In genomic region chr2:66853585-66853984, GRCh38 we compare ENCODE assay signal across 19 cellular contexts.
A peak's percentile ranks its signal among the peaks of the same experiment; 100 is the strongest.
DNase-seq lines count a peak whose midpoint lies in the region; TF ChIP-seq lines count a peak whose summit lies in the region.
"Had no signal": no experiment of that assay in that cellular context is flagged by ENCODE, and none has a peak within 500 bp of the region (broad histone marks: within the 10 kb centered on the region; RNA-seq: fewer than 3 reads in every experiment).

No MANE protein-coding gene starts in this region.

- intact Hi-C loops in adrenal gland (cut with DNase I) = no loop called here
- intact Hi-C loops in prostate gland (cut with DNase I) = loop anchor here (10.0 kb wide), 2 partner anchors 279 to 419 kb away; partner anchors contain the start of gene MEIS1
- intact Hi-C loops in OCI-LY7 (cut with micrococcal nuclease; ENCODE audit: unreplicated experiment) = no loop called here

- H3K36me3 ChIP-seq in adrenal gland (replicated peaks in 1 of 2) (no peaks in the 10 kb centered on the region), prostate gland (no peaks in the 10 kb centered on the region), OCI-LY7 (ENCODE audit: insufficient read depth, low read length) (no peaks in the 10 kb centered on the region)
- H3K36me3 ChIP-seq: left ventricle myocardium inferior had no signal

- H3K79me2 ChIP-seq in OCI-LY7 (ENCODE audit: insufficient read depth, low read depth, low read length) = no peaks in the 10 kb centered on the region
- H3K79me2 ChIP-seq: parathyroid adenoma had no signal

- WGBS in adrenal gland, 4 donors = 53 to 73% (median 62%) methylated on average over 6 of the region's 6 CpGs
- 44% methylated on average over 6 of the region's 6 CpGs for WGBS in prostate gland

- no peaks in the 10 kb centered on the region for H3K27me3 ChIP-seq in AG04450 (ENCODE audit: control insufficient read depth, insufficient read depth, low read length)
- no peaks in the 10 kb centered on the region for H3K27me3 ChIP-seq in adrenal gland
- no peaks in the 10 kb centered on the region for H3K27me3 ChIP-seq in prostate gland (replicated peaks; ENCODE audit: insufficient read depth)

- TF ChIP-seq POLR2A in adrenal gland (IDR thresholded peaks at IDR 0.05) (no peak), prostate gland (IDR thresholded peaks at IDR 0.05) (no peak)

- H3K9me3 ChIP-seq in AG04450 (ENCODE audit: control insufficient read depth, insufficient read depth, low read length) (no peaks in the 10 kb centered on the region), adrenal gland (replicated peaks in 1 of 3) (no peaks in the 10 kb centered on the region), prostate gland (no peaks in the 10 kb centered on the region), OCI-LY7 (ENCODE audit: low read length) (no peaks in the 10 kb centered on the region)

- H3K4me3 ChIP-seq in AG04450 (ENCODE audit: low read depth, low read length) = no peak overlapping the region
- H3K4me3 ChIP-seq in adrenal gland = no peak overlapping the region
- no peak overlapping the region for H3K4me3 ChIP-seq in prostate gland
- H3K4me3 ChIP-seq in OCI-LY7 (ENCODE audit: low read depth, low read length, poor library complexity, severe bottlenecking) = no peak overlapping the region
- H3K4me3 ChIP-seq: left ventricle myocardium inferior had no signal

- POLR2A ChIA-PET in AG04450 (lab: Yijun Ruan, JAX) (no interaction called here), OCI-LY7 (lab: Charles Lee) (interaction anchor here (0.6 kb wide), 1 partner anchor 8 kb away, joined by 4 read pairs; no protein-coding TSS in a partner anchor)

- TF ChIP-seq CTCF in AG04450 (IDR thresholded peaks at IDR 0.05; ENCODE audit: low read depth, low read length) (no peak), adrenal gland (IDR thresholded peaks at IDR 0.05) (no peak), prostate gland (IDR thresholded peaks at IDR 0.05) (no peak), OCI-LY7 (conservative IDR thresholded peaks at IDR 0.05; ENCODE audit: low read length) (no peak)

- no peak overlapping the region for H2AFZ ChIP-seq in OCI-LY7 (ENCODE audit: low read length)
- H2AFZ ChIP-seq: parathyroid adenoma had no signal

- CTCF ChIA-PET in AG04450 (lab: Charles Lee) = no interaction called here
- CTCF ChIA-PET in OCI-LY7 (lab: Charles Lee; ENCODE audit: unreplicated experiment) = no interaction called here

- no peak overlapping the region for H3K4me2 ChIP-seq in OCI-LY7 (ENCODE audit: low read length)

- H3K27ac ChIP-seq in AG04450 (ENCODE audit: low read depth, low read length) (peak overlapping the region; percentile 48), adrenal gland (peak overlapping the region in 2 of 5 donors; percentile 31 to 59), prostate gland (peak overlapping the region; percentile 37 to 60), OCI-LY7 (ENCODE audit: low read depth, low read length, poor library complexity, severe bottlenecking) (no peak overlapping the region)
- H3K27ac ChIP-seq: left ventricle myocardium inferior, parathyroid adenoma had no signal

- H4K20me1 ChIP-seq in OCI-LY7 (ENCODE audit: insufficient read depth, low read length) = no peaks in the 10 kb centered on the region

- DNase-seq in AG04450 (ENCODE audit: low read depth, low spot score) (no peak), adrenal gland (peak in 6 of 7 donors; percentile 18 to 59 (median 32)), iris pigment epithelial cell (ENCODE audit: low read depth) (peak; percentile 22), prostate gland (ENCODE audit: low spot score) (no peak), occipital lobe (lab: John Stamatoyannopoulos, UW) (no peak), OCI-LY7 (ENCODE audit: low spot score) (no peak), NCI-H2196 (lab: John Stamatoyannopoulos, UW; ENCODE audit: unreplicated experiment) (no peak)
- DNase-seq in effector CD8-positive, alpha-beta T cell (lab: John Stamatoyannopoulos, UW) = no peak
- DNase-seq: ACHN; activated CD8-positive, alpha-beta T cell treated with anti-CD3 and anti-CD28 coated beads for 36 hours; activated naive CD4-positive, alpha-beta T cell treated with anti-CD3 and anti-CD28 coated beads, Interleukin-2, amount 10 ng/mL, durations not matched to agents 7 days and 5 days; activated T-cell treated with anti-CD3 and anti-CD28 coated beads, Interleukin-2, amount 50 U/mL, for 4 hours; CD4-positive, alpha-beta memory T cell; cortex of kidney; DMS153; H9; left ventricle myocardium inferior; stimulated activated CD4-positive, alpha-beta T cell treated with anti-CD3 and anti-CD28 coated beads, Interleukin-4, amount 100 ng/mL, for 24 hours had no signal

- H3K4me1 ChIP-seq in adrenal gland (replicated peaks in 1 of 2) (no peaks in the 10 kb centered on the region), prostate gland (replicated peaks) (peaks cover 3% of the 10 kb centered on the region), OCI-LY7 (ENCODE audit: insufficient read depth, low read length, poor library complexity, severe bottlenecking) (no peaks in the 10 kb centered on the region)
- H3K4me1 ChIP-seq: left ventricle myocardium inferior, parathyroid adenoma had no signal

- H3K9me2 ChIP-seq in OCI-LY7 (ENCODE audit: insufficient read depth, low read length) = no peaks in the 10 kb centered on the region

- BruUV-seq in OCI-LY7 (replicated peaks; lab: Mats Ljungman, UMichigan) = no TSS peak

Comparison
In these comparisons a context has a peak if more than half of its experiments do, and no peak if none do; other contexts are left out.
1. DNase-seq: peak in adrenal gland (6 of 7) and iris pigment epithelial cell (single experiment); none in AG04450 (single experiment), prostate gland (single experiment), occipital lobe (single experiment), effector CD8-positive, alpha-beta T cell (single experiment), OCI-LY7 (single experiment) and NCI-H2196 (single experiment).